Comparison of ENCODE assay signal across 11 cellular contexts in the genomic region with DNA sequence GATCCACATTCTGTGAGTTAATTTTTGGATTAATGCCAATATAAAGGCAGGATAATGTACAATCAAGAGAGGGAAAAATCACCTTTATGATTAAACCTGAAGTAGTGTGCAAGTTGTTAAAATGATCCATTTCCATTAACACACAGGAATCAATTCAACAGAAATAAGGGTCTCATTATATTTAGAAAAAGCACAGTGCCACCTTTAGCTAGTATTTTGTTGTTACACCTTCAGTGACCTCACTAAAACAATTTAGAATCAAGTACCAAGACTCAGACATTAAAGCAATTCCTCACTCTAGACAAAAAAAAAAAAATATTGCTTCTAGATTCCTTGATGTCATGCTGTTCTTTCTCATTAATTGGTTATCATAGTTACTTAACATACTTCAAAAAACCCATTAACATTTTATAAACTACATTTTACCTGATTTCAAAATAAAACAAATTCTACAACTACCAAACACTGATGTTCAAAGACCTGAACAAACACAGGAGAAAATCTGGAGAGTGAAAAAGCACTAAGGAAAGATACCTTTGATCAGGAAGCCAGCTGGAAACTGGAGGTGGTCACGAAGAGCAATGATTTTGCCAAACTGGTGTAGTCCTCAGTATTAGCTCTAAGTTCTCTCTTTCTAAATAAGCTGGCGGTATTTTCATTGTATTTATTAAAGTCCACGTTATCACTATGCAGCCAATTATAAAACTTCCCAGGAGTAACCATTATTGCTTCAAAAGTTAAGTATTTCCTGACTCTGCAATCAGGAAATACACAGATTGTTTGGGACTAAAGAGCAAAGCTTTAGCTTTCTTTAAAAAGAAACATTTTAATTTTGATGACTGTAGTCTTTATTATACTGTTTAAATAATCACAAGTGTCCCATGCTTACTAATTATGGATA.
DNase-seq lines count a peak whose midpoint lies in the region; ATAC-seq, FAIRE-seq and TF ChIP-seq lines count a peak whose summit lies in the region.
"Had no signal": no experiment of that assay in that cellular context is flagged by ENCODE, and none has a peak within 500 bp of the region (broad histone marks: within the 10 kb centered on the region; RNA-seq: fewer than 3 reads in every experiment).

No MANE protein-coding gene starts in this region.

- H3K9ac ChIP-seq in K562 (ENCODE audit: insufficient read depth in 1 of 2, low read depth in 2 of 2, low read length in 2 of 2): no peak overlapping the region

- H3K79me2 ChIP-seq in K562 (ENCODE audit: control insufficient read depth, insufficient read depth, low read length) (peaks cover 5% of the 10 kb centered on the region; the same call in 2 of the 3 replicates), osteoblast (ENCODE audit: insufficient read depth, low read length) (peaks cover 37% of the 10 kb centered on the region)

- TF ChIP-seq EP300 in K562 (IDR thresholded peaks at IDR 0.05; ENCODE audit: low read length): no peak

- no peak for TF ChIP-seq RAD21 in K562 (CRISPR knock-in tag; conservative IDR thresholded peaks at IDR 0.05 in 1 of 2, IDR thresholded peaks at IDR 0.05 in 1 of 2)

- no peak overlapping the region for H3K4me3 ChIP-seq in K562
- peak overlapping the region; percentile 32 for H3K4me3 ChIP-seq in osteoblast (ENCODE audit: insufficient read depth, low read length)
- H3K4me3 ChIP-seq: lung had no signal

- H3K4me1 ChIP-seq in K562 (replicated peaks in 1 of 2; ENCODE audit: control insufficient read depth in 2 of 2, insufficient read depth in 2 of 2, low read length in 2 of 2): peaks cover 0 to 6% of the 10 kb centered on the region in 2 experiments; a peak in 1 of 5 replicates
- peaks cover 45% of the 10 kb centered on the region for H3K4me1 ChIP-seq in osteoblast (ENCODE audit: insufficient read depth, low read length)

- TF ChIP-seq CTCF in K562 (IDR thresholded peaks at IDR 0.05 in 2 of 3, conservative IDR thresholded peaks at IDR 0.05 in 1 of 3; ENCODE audit: insufficient read depth in 2 of 3, low read depth in 1 of 3, low read length in 3 of 3) (no peak), osteoblast (IDR thresholded peaks at IDR 0.05; ENCODE audit: extremely low read depth, low read depth, low read length) (no peak)

- no peak for TF ChIP-seq POLR2A in K562 (conservative IDR thresholded peaks at IDR 0.05)

- peak overlapping the region; percentile 90 for H3K27ac Mint-ChIP-seq in activated CD8-positive, alpha-beta memory T cell treated with anti-CD3 and anti-CD28 coated beads, Interleukin-2, amount 10 ng/mL, durations not matched to agents 7 days and 5 days

- H3K27me3 ChIP-seq in K562 (ENCODE audit: control insufficient read depth in 2 of 2, insufficient read depth in 2 of 2, low read length in 2 of 2) (no peaks in the 10 kb centered on the region), osteoblast (ENCODE audit: insufficient read depth, low read length) (no peaks in the 10 kb centered on the region)

- BruUV-seq in K562 (replicated peaks; lab: Mats Ljungman, UMichigan): no TSS peak

- no peaks in the 10 kb centered on the region for H3K27me3 Mint-ChIP-seq in activated CD8-positive, alpha-beta memory T cell treated with anti-CD3 and anti-CD28 coated beads, Interleukin-2, amount 10 ng/mL, durations not matched to agents 7 days and 5 days

- POLR2A ChIA-PET in K562 (lab: Yijun Ruan, JAX): interaction anchor here (0.7 kb wide), 1 partner anchor 77 kb away, joined by 4 read pairs; no protein-coding TSS in a partner anchor

- H3K9me3 ChIP-seq in K562 (replicated peaks; ENCODE audit: control insufficient read depth, insufficient read depth, low read depth, low read length): no peaks in the 10 kb centered on the region
- no peaks in the 10 kb centered on the region for H3K9me3 ChIP-seq in osteoblast (ENCODE audit: low read depth, low read length)

- WGBS in K562 (ENCODE audit: insufficient coverage, low coverage, missing lambda C conversion rate): 40% methylated on average over 3 of the region's 3 CpGs

- H3K9me1 ChIP-seq in K562 (ENCODE audit: control insufficient read depth, insufficient read depth, low read length): no peaks in the 10 kb centered on the region

- H3K4me3 Mint-ChIP-seq in activated CD8-positive, alpha-beta memory T cell treated with anti-CD3 and anti-CD28 coated beads, Interleukin-2, amount 10 ng/mL, durations not matched to agents 7 days and 5 days: peak overlapping the region; percentile 56

- H3K36me3 Mint-ChIP-seq in activated CD8-positive, alpha-beta memory T cell treated with anti-CD3 and anti-CD28 coated beads, Interleukin-2, amount 10 ng/mL, durations not matched to agents 7 days and 5 days: no peaks in the 10 kb centered on the region

- no peak for ATAC-seq in activated CD8-positive, alpha-beta memory T cell treated with anti-CD3 and anti-CD28 coated beads, Interleukin-2, amount 10 ng/mL, durations not matched to agents 7 days and 5 days
- peak; percentile 19 for ATAC-seq in HG03064 (IDR thresholded peaks at IDR 0.05; ENCODE audit: low read depth, unreplicated experiment)
- ATAC-seq in K562: no peak
- ATAC-seq in HG03442 (IDR thresholded peaks at IDR 0.05; ENCODE audit: unreplicated experiment): no peak
- no peak for ATAC-seq in GM19467 (IDR thresholded peaks at IDR 0.05; ENCODE audit: unreplicated experiment)

- H3K27ac ChIP-seq in K562 (ENCODE audit: extremely low read depth, low read depth, low read length): no peak overlapping the region
- H3K27ac ChIP-seq in osteoblast (ENCODE audit: low read depth, low read length): peak overlapping the region; percentile 88

- CTCF ChIA-PET in activated CD8-positive, alpha-beta memory T cell treated with anti-CD3 and anti-CD28 coated beads, Interleukin-2, amount 10 ng/mL, durations not matched to agents 7 days and 5 days (lab: Charles Lee): interaction anchor here (1.0 to 4.1 kb wide), 5 partner anchors 9 to 147 kb away, joined by 3 to 14 read pairs (median 6); no protein-coding TSS in a partner anchor
- CTCF ChIA-PET in K562 (lab: Yijun Ruan, JAX; ENCODE audit: low intra/inter-chr PET ratio): no interaction called here

- in situ Hi-C loops in K562 (cut with MboI): no loop called here

- H3K9me3 Mint-ChIP-seq in activated CD8-positive, alpha-beta memory T cell treated with anti-CD3 and anti-CD28 coated beads, Interleukin-2, amount 10 ng/mL, durations not matched to agents 7 days and 5 days (ENCODE audit: low read depth): no peaks in the 10 kb centered on the region

- no peak for DNase-seq in activated CD8-positive, alpha-beta memory T cell treated with anti-CD3 and anti-CD28 coated beads, Interleukin-2, amount 10 ng/mL, durations not matched to agents 7 days and 5 days
- no peak for DNase-seq in activated CD8-positive, alpha-beta memory T cell treated with anti-CD3 and anti-CD28 coated beads, Interleukin-2, amount 50 U/mL, for 48 hours
- no peak for DNase-seq in K562 (ENCODE audit: extremely low read depth in 1 of 4, low spot score in 3 of 4)
- no peak for DNase-seq in osteoblast (ENCODE audit: insufficient read length, low spot score, missing footprints)
- no peak for DNase-seq in DMS53 (lab: John Stamatoyannopoulos, UW)
- DNase-seq: activated CD4-positive, alpha-beta T cell treated with anti-CD3 and anti-CD28 coated beads, Interleukin-2, amount 50 U/mL, for 48 hours had no signal

- H3K36me3 ChIP-seq in K562 (ENCODE audit: control insufficient read depth, insufficient read depth, low read length) (no peaks in the 10 kb centered on the region), osteoblast (ENCODE audit: insufficient read depth, low read length) (no peaks in the 10 kb centered on the region)

- no peak for FAIRE-seq in K562 (lab: Jason Lieb, UNC)
- FAIRE-seq: H1 had no signal

- H3K4me1 Mint-ChIP-seq in activated CD8-positive, alpha-beta memory T cell treated with anti-CD3 and anti-CD28 coated beads, Interleukin-2, amount 10 ng/mL, durations not matched to agents 7 days and 5 days: peaks cover 29% of the 10 kb centered on the region

- H4K20me1 ChIP-seq in K562 (replicated peaks; ENCODE audit: control insufficient read depth, insufficient read depth, low read length): no peaks in the 10 kb centered on the region
- no peaks in the 10 kb centered on the region for H4K20me1 ChIP-seq in osteoblast (ENCODE audit: insufficient read depth, low read length)

- intact Hi-C loops in K562 (cut with micrococcal nuclease): no loop called here

- H3K4me2 ChIP-seq in K562 (ENCODE audit: insufficient read depth, low read length): no peak overlapping the region
- peak overlapping the region; percentile 66 for H3K4me2 ChIP-seq in osteoblast (ENCODE audit: insufficient read depth, low read length)

- H2AFZ ChIP-seq in K562 (ENCODE audit: low read depth, low read length) (no peak overlapping the region), osteoblast (ENCODE audit: low read length) (no peak overlapping the region)

TF ChIP-seq in K562, 482 proteins besides CTCF, POLR2A, EP300 and RAD21:
- TF ChIP-seq NFIC (IDR thresholded peaks at IDR 0.05) (peak; percentile 55), NR4A1 (CRISPR knock-in tag; IDR thresholded peaks at IDR 0.05) (no peak), NR4A1 (tag; IDR thresholded peaks at IDR 0.05) (no peak)
